17 cellular contexts compared by ENCODE assay signal in the genomic region with DNA sequence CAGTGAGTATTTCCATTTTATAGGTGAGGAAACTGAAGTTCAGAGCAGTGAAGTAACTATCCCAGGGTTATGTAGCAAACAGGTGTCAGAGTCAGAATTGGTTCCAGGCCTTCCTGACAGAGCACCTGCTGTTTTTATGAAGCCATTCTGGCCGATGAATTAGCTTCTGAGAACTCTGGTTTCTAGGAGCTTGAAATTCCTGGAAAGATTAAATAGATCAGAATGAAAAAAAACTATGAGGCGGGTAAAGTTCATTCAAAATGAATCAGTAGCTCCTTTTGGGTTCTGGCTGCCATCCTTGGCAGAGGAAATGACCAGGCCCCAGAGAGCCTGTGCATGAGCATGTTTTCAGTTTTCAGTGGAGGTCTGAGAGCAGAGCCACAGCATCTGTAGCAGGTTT. TPM values are rescaled to one million over a fixed set of nuclear protein-coding genes. Genes with fewer than 3 reads are reported as not detected.
"Had no signal": no experiment of that assay in that cellular context is flagged by ENCODE, and none has a peak within 500 bp of the region (broad histone marks: within the 10 kb centered on the region; RNA-seq: fewer than 3 reads in every experiment).

No MANE protein-coding gene starts in this region.

- H3K27me3 ChIP-seq: esophagus squamous epithelium, heart left ventricle, pancreas, upper lobe of left lung had no signal

- H3K9me3 Mint-ChIP-seq: activated CD4-positive, alpha-beta T cell treated with anti-CD3 and anti-CD28 coated beads, Interleukin-2, amount 10 ng/mL, durations not matched to agents 7 days and 5 days; activated naive CD4-positive, alpha-beta T cell treated with anti-CD3 and anti-CD28 coated beads, Interleukin-2, amount 50 U/mL, for 24 hours had no signal

- H3K4me3 Mint-ChIP-seq: activated CD4-positive, alpha-beta T cell treated with anti-CD3 and anti-CD28 coated beads, Interleukin-2, amount 10 ng/mL, durations not matched to agents 7 days and 5 days; activated naive CD4-positive, alpha-beta T cell treated with anti-CD3 and anti-CD28 coated beads, Interleukin-2, amount 50 U/mL, for 24 hours; brain; naive B cell; stimulated activated naive CD8-positive, alpha-beta T cell treated with anti-CD3 and anti-CD28 coated beads, Interleukin-15, Interleukin-2, amounts not matched to agents 100 ng/mL and 50 ng/mL, for 24 hours had no signal

- H3K4me3 ChIP-seq: esophagus squamous epithelium, heart left ventricle, lung, pancreas, upper lobe of left lung had no signal

- H3K36me3 ChIP-seq: esophagus squamous epithelium, heart left ventricle, pancreas, upper lobe of left lung had no signal

- H3K27ac Mint-ChIP-seq: activated CD4-positive, alpha-beta T cell treated with anti-CD3 and anti-CD28 coated beads, Interleukin-2, amount 10 ng/mL, durations not matched to agents 7 days and 5 days; activated naive CD4-positive, alpha-beta T cell treated with anti-CD3 and anti-CD28 coated beads, Interleukin-2, amount 50 U/mL, for 24 hours; naive B cell; stimulated activated naive CD8-positive, alpha-beta T cell treated with anti-CD3 and anti-CD28 coated beads, Interleukin-15, Interleukin-2, amounts not matched to agents 100 ng/mL and 50 ng/mL, for 24 hours had no signal

- DNase-seq: activated CD4-positive, alpha-beta T cell treated with anti-CD3 and anti-CD28 coated beads, Interleukin-2, amount 10 ng/mL, durations not matched to agents 7 days and 5 days; activated CD8-positive, alpha-beta memory T cell treated with anti-CD3 and anti-CD28 coated beads, Interleukin-2, amount 50 U/mL, for 4 hours; amygdala; esophagus squamous epithelium; foreskin melanocyte; heart left ventricle; left colon; midbrain; naive B cell; pancreas; stimulated activated CD4-positive, alpha-beta T cell treated with anti-CD3 and anti-CD28 coated beads, Interleukin-4, amount 100 ng/mL, for 1 hour; stimulated activated CD8-positive, alpha-beta memory T cell treated with anti-CD3 and anti-CD28 coated beads, Interleukin-4, amount 100 ng/mL, for 48 hours; upper lobe of left lung had no signal

- ATAC-seq: heart left ventricle, left colon, pancreas had no signal

- H3K9me3 ChIP-seq: esophagus squamous epithelium, pancreas, upper lobe of left lung had no signal

- H3K4me1 Mint-ChIP-seq: activated naive CD4-positive, alpha-beta T cell treated with anti-CD3 and anti-CD28 coated beads, Interleukin-2, amount 50 U/mL, for 24 hours had no signal

- H3K36me3 Mint-ChIP-seq: brain had no signal

RNA-seq across cellular contexts. Expression of a gene that starts 59.3 kb away (rescaled TPM):
- total RNA-seq: activated CD4-positive, alpha-beta T cell treated with anti-CD3 and anti-CD28 coated beads, Interleukin-2, amount 10 ng/mL, durations not matched to agents 7 days and 5 days; left colon had no signal
